ENCODE assay signal across 1 cellular context in genomic region chr12:57211791-57212700, GRCh38.
TF ChIP-seq lines count a peak whose summit lies in the region.

No MANE protein-coding gene starts in this region.

TF ChIP-seq in H1, 55 proteins besides CTCF, POLR2A, EP300 and RAD21:
- TF ChIP-seq YY1 (IDR thresholded peaks at IDR 0.05; ENCODE audit: low read depth, low read length) (no peak), SIRT6 (IDR thresholded peaks at IDR 0.05; ENCODE audit: low read length) (no peak), BACH1 (IDR thresholded peaks at IDR 0.05; ENCODE audit: low read length) (no peak), SUZ12 (IDR thresholded peaks at IDR 0.05; ENCODE audit: low read length) (no peak), ATF2 (IDR thresholded peaks at IDR 0.05; ENCODE audit: low read length) (no peak), SIN3A (conservative IDR thresholded peaks at IDR 0.05 in 1 of 2, IDR thresholded peaks at IDR 0.05 in 1 of 2; ENCODE audit: low read depth in 1 of 2, low read length in 2 of 2) (no peak), TBP (IDR thresholded peaks at IDR 0.05; ENCODE audit: low read depth, low read length) (no peak), SP1 (IDR thresholded peaks at IDR 0.05; ENCODE audit: low read depth, low read length) (no peak), HDAC2 (IDR thresholded peaks at IDR 0.05; ENCODE audit: borderline replicate concordance in 1 of 2, low read depth in 2 of 2, low read length in 2 of 2) (no peak)
